ENCODE assay signal across 10 cellular contexts in genomic region chr1:66335125-66335524, GRCh38.
DNase-seq lines count a peak whose midpoint lies in the region; ATAC-seq and TF ChIP-seq lines count a peak whose summit lies in the region.
"Had no signal": no experiment of that assay in that cellular context is flagged by ENCODE, and none has a peak within 500 bp of the region (broad histone marks: within the 10 kb centered on the region; RNA-seq: fewer than 3 reads in every experiment).

No MANE protein-coding gene starts in this region.

- no peak for TF ChIP-seq CTCF in left ventricle myocardium inferior (IDR thresholded peaks at IDR 0.05; ENCODE audit: borderline replicate concordance)
- no peak for TF ChIP-seq CTCF in upper lobe of right lung (IDR thresholded peaks at IDR 0.05)
- TF ChIP-seq CTCF in chondrocyte (IDR thresholded peaks at IDR 0.05): no peak

- no peaks in the 10 kb centered on the region for H3K36me3 ChIP-seq in left ventricle myocardium inferior
- H3K36me3 ChIP-seq in upper lobe of right lung: no peaks in the 10 kb centered on the region

- in situ Hi-C loops in G401 (cut with HindIII; ENCODE audit: low sequenced_read_pairs): no loop called here

- H3K27ac ChIP-seq in left ventricle myocardium inferior (replicated peaks) (peak overlapping the region; percentile 90), upper lobe of right lung (peak overlapping the region; percentile 82)

- H3K4me1 Mint-ChIP-seq in activated naive CD8-positive, alpha-beta T cell treated with anti-CD3 and anti-CD28 coated beads, Interleukin-2, amount 10 ng/mL, durations not matched to agents 7 days and 5 days: peaks cover 50% of the 10 kb centered on the region
- H3K4me1 Mint-ChIP-seq in chondrocyte (ENCODE audit: low read depth): peaks cover 36% of the 10 kb centered on the region

- intact Hi-C loops in left ventricle myocardium inferior (cut with micrococcal nuclease) (no loop called here), Right ventricle myocardium superior (cut with DNase I) (no loop called here), upper lobe of right lung (cut with DNase I) (loop anchor here (10.0 kb wide), 1 partner anchor 60 kb away; no protein-coding TSS in a partner anchor)

- POLR2A ChIA-PET in activated naive CD8-positive, alpha-beta T cell treated with anti-CD3 and anti-CD28 coated beads, Interleukin-2, amount 10 ng/mL, durations not matched to agents 7 days and 5 days (lab: Charles Lee): interaction anchor here (0.8 to 6.7 kb wide), 8 partner anchors 10 to 111 kb away, joined by 3 to 32 read pairs (median 5); no protein-coding TSS in a partner anchor

- H3K36me3 Mint-ChIP-seq in activated naive CD8-positive, alpha-beta T cell treated with anti-CD3 and anti-CD28 coated beads, Interleukin-2, amount 10 ng/mL, durations not matched to agents 7 days and 5 days: peaks cover 41% of the 10 kb centered on the region
- H3K36me3 Mint-ChIP-seq in chondrocyte (ENCODE audit: low read depth): no peaks in the 10 kb centered on the region

- H3K4me3 ChIP-seq in left ventricle myocardium inferior (peak overlapping the region; percentile 74), mononuclear cell (ENCODE audit: low read length) (peak overlapping the region; percentile 79), upper lobe of right lung (peak overlapping the region; percentile 63)

- H3K27ac Mint-ChIP-seq in activated naive CD8-positive, alpha-beta T cell treated with anti-CD3 and anti-CD28 coated beads, Interleukin-2, amount 10 ng/mL, durations not matched to agents 7 days and 5 days: peak overlapping the region; percentile 93
- no peak overlapping the region for H3K27ac Mint-ChIP-seq in chondrocyte (ENCODE audit: unreplicated experiment)

- peak overlapping the region; percentile 99 for H3K4me3 Mint-ChIP-seq in activated naive CD8-positive, alpha-beta T cell treated with anti-CD3 and anti-CD28 coated beads, Interleukin-2, amount 10 ng/mL, durations not matched to agents 7 days and 5 days
- H3K4me3 Mint-ChIP-seq in chondrocyte (ENCODE audit: unreplicated experiment): no peak overlapping the region

- H3K27me3 Mint-ChIP-seq in activated naive CD8-positive, alpha-beta T cell treated with anti-CD3 and anti-CD28 coated beads, Interleukin-2, amount 10 ng/mL, durations not matched to agents 7 days and 5 days: no peaks in the 10 kb centered on the region
- H3K27me3 Mint-ChIP-seq in chondrocyte (ENCODE audit: low read depth): no peaks in the 10 kb centered on the region

- DNase-seq in left ventricle myocardium inferior (no peak), Right ventricle myocardium superior (no peak), upper lobe of right lung (no peak), G401 (ENCODE audit: low spot score) (no peak), 8988T (no peak), chondrocyte (ENCODE audit: low spot score) (no peak)
- DNase-seq in activated naive CD8-positive, alpha-beta T cell treated with anti-CD3 and anti-CD28 coated beads, Interleukin-2, amount 10 ng/mL, durations not matched to agents 7 days and 5 days: no peak
- DNase-seq: central memory CD4-positive, alpha-beta T cell; T-helper 9 cell had no signal

- H3K9me3 Mint-ChIP-seq in activated naive CD8-positive, alpha-beta T cell treated with anti-CD3 and anti-CD28 coated beads, Interleukin-2, amount 10 ng/mL, durations not matched to agents 7 days and 5 days: no peaks in the 10 kb centered on the region
- no peaks in the 10 kb centered on the region for H3K9me3 Mint-ChIP-seq in chondrocyte (ENCODE audit: low read depth)

- H3K9me3 ChIP-seq in left ventricle myocardium inferior (replicated peaks): no peaks in the 10 kb centered on the region
- no peaks in the 10 kb centered on the region for H3K9me3 ChIP-seq in mononuclear cell (ENCODE audit: low read depth, low read length)
- no peaks in the 10 kb centered on the region for H3K9me3 ChIP-seq in upper lobe of right lung

- ATAC-seq in Right ventricle myocardium superior (ENCODE audit: poor library complexity) (no peak), upper lobe of right lung (no peak)
- no peak for ATAC-seq in activated naive CD8-positive, alpha-beta T cell treated with anti-CD3 and anti-CD28 coated beads, Interleukin-2, amount 10 ng/mL, durations not matched to agents 7 days and 5 days (ENCODE audit: low read depth)

- H3K4me1 ChIP-seq in left ventricle myocardium inferior (peaks cover 92% of the 10 kb centered on the region), mononuclear cell (ENCODE audit: insufficient read depth, low read length) (peaks cover 62% of the 10 kb centered on the region), upper lobe of right lung (peaks cover 28% of the 10 kb centered on the region)

- no peaks in the 10 kb centered on the region for H3K27me3 ChIP-seq in left ventricle myocardium inferior (ENCODE audit: low read depth)
- H3K27me3 ChIP-seq in mononuclear cell (ENCODE audit: insufficient read depth, low read length): no peaks in the 10 kb centered on the region
- H3K27me3 ChIP-seq in upper lobe of right lung: no peaks in the 10 kb centered on the region
